3 cellular contexts compared by ENCODE assay signal in genomic region chr4:166600264-166600663, GRCh38.
TF ChIP-seq lines count a peak whose summit lies in the region.

No MANE protein-coding gene starts in this region.

TF ChIP-seq in HepG2, 621 proteins besides CTCF, POLR2A, EP300 and RAD21:
- TF ChIP-seq E2F1 (CRISPR knock-in tag; IDR thresholded peaks at IDR 0.05) = no peak
- no peak for TF ChIP-seq TBX3 (IDR thresholded peaks at IDR 0.05; ENCODE audit: borderline replicate concordance)
- TF ChIP-seq MAFF (IDR thresholded peaks at IDR 0.05; ENCODE audit: low read depth, low read length) = peak; percentile 58; the same call in 1 of the 2 replicates
- no peak for TF ChIP-seq TFDP1 (CRISPR knock-in tag; IDR thresholded peaks at IDR 0.05; ENCODE audit: borderline replicate concordance)
- TF ChIP-seq ZNF326 (CRISPR knock-in tag; IDR thresholded peaks at IDR 0.05; ENCODE audit: borderline replicate concordance) = no peak
- no peak for TF ChIP-seq ZNF841 (CRISPR knock-in tag; IDR thresholded peaks at IDR 0.05; ENCODE audit: borderline replicate concordance)
- no peak for TF ChIP-seq ZNF792 (CRISPR knock-in tag; IDR thresholded peaks at IDR 0.05)
- TF ChIP-seq MAFK (conservative IDR thresholded peaks at IDR 0.05 in 1 of 2, IDR thresholded peaks at IDR 0.05 in 1 of 2; ENCODE audit: low read length in 2 of 2) = peak; percentile 69 to 82
- no peak for TF ChIP-seq SYNCRIP (IDR thresholded peaks at IDR 0.05; ENCODE audit: insufficient read depth, low read depth, low read length)
- TF ChIP-seq NR2F1 (CRISPR knock-in tag; IDR thresholded peaks at IDR 0.05) = no peak
- TF ChIP-seq MTF1 (CRISPR knock-in tag; IDR thresholded peaks at IDR 0.05) = no peak

TF ChIP-seq in A549, 52 proteins besides CTCF, POLR2A, EP300 and RAD21 (continued from another document):
- TF ChIP-seq SREBF2 (IDR thresholded peaks at IDR 0.05) = no peak
- TF ChIP-seq E2F6 (IDR thresholded peaks at IDR 0.05; ENCODE audit: borderline replicate concordance, low read depth) = no peak
- TF ChIP-seq ZSCAN20 (CRISPR knock-in tag; IDR thresholded peaks at IDR 0.05) = no peak
- TF ChIP-seq ESRRA (IDR thresholded peaks at IDR 0.05; ENCODE audit: borderline replicate concordance, low read length) = no peak
TF ChIP-seq in A549: peak in this region for 1.

TF ChIP-seq in IMR-90, 13 proteins besides CTCF, POLR2A, EP300 and RAD21 (continued from another document):
- TF ChIP-seq USF2 (IDR thresholded peaks at IDR 0.05; ENCODE audit: low read depth, low read length) (no peak), ELK1 (IDR thresholded peaks at IDR 0.05; ENCODE audit: borderline replicate concordance, low read depth, low read length) (no peak), BHLHE40 (IDR thresholded peaks at IDR 0.05; ENCODE audit: low read depth, low read length) (no peak), MAFK (IDR thresholded peaks at IDR 0.05; ENCODE audit: low read depth, low read length) (peak; percentile 63), SMC3 (IDR thresholded peaks at IDR 0.05; ENCODE audit: low read depth, low read length) (no peak), RFX5 (IDR thresholded peaks at IDR 0.05; ENCODE audit: low read depth, low read length) (no peak)
